In the genomic region with DNA sequence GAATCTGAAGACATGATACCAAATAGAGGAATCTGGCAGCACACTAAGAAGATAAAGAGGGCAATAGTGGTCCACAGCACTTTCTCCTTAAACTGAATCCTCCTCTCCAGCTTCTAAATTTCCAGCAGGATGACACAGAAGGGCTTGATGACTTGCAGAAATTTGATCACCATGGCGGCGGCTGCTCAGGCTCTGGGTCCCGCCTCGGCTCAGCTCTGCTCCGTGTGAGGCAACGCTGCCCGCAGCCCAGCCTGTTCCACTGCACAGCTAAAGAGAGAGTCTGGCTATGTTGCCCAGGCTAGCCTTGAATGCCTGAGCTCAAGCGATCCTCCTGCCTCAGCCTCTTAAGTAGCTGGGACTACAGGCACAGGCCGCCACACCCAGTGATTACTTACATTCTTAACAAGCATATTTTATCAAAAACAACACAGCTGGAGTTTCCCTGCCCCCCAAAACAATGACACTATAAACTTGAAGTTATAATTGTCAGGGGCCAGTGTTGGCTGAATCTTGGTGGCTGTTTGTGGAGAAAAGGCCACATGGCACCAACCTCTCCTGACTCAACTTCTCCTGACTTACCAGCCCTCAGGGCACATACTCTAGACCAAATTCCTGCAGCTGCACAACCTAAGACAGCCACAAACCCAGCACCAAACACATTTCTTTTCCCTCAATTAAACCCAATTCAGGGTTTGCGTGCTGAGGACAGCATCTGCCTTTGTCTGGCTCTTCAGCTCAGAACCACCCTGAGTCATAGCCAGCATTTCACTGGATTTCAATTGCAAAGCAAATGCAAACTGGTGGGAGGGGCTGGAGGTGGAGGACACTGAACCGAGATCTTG, we compare ENCODE assay signal across 1 cellular context.
TF ChIP-seq lines count a peak whose summit lies in the region.

No MANE protein-coding gene starts in this region.

TF ChIP-seq in HepG2, 621 proteins besides CTCF, POLR2A, EP300 and RAD21:
- TF ChIP-seq POGK (CRISPR knock-in tag; conservative IDR thresholded peaks at IDR 0.05) (no peak), NFE2L2 (IDR thresholded peaks at IDR 0.05; ENCODE audit: low read length) (peak; percentile 58; the same call in 1 of the 2 replicates), MBD4 (IDR thresholded peaks at IDR 0.05; ENCODE audit: borderline replicate concordance, low read length) (no peak), FOSL2 (CRISPR knock-in tag; IDR thresholded peaks at IDR 0.05) (0 out of 2 replicates have a peak, but pooled peaks have one; percentile 10)
TF ChIP-seq in HepG2: peak in this region for 2.
